In genomic region chrX:75156537-75156945, GRCh38 we compare ENCODE assay signal across 8 cellular contexts. TPM values are rescaled to one million over a fixed set of nuclear protein-coding genes. Genes with fewer than 3 reads are reported as not detected.
DNase-seq lines count a peak whose midpoint lies in the region; ATAC-seq, FAIRE-seq and TF ChIP-seq lines count a peak whose summit lies in the region.

No MANE protein-coding gene starts in this region.

- intact Hi-C loops in PC-9 (cut with micrococcal nuclease; ENCODE audit: unreplicated experiment) = no loop called here

- peak overlapping the region; percentile 57 for H3K27ac ChIP-seq in AG04450 (ENCODE audit: low read depth, low read length)
- H3K27ac ChIP-seq in PC-9 = peak overlapping the region; percentile 52
- peak overlapping the region; percentile 61 for H3K27ac ChIP-seq in duodenal mucosa (ENCODE audit: low read depth, low read length)

- H3K9ac ChIP-seq in duodenal mucosa (ENCODE audit: low read depth in 1 of 2, low read length in 2 of 2) = peak overlapping the region; percentile 74

- H3K36me3 ChIP-seq in PC-9 (ENCODE audit: low read depth) (no peaks in the 10 kb centered on the region), duodenal mucosa (ENCODE audit: control insufficient read depth in 1 of 2, insufficient read depth in 2 of 2, low read length in 2 of 2) (no peaks in the 10 kb centered on the region)

- H3K79me2 ChIP-seq in PC-9 (ENCODE audit: low read depth) = 0 out of 2 replicates have a peak, but pooled peaks cover 2% of the 10 kb centered on the region

- no peak for TF ChIP-seq CTCF in AG04450 (IDR thresholded peaks at IDR 0.05; ENCODE audit: low read depth, low read length)
- no peak for TF ChIP-seq CTCF in PC-9 (conservative IDR thresholded peaks at IDR 0.05)

- FAIRE-seq in HTR-8/SVneo (lab: Jason Lieb, UNC) = no peak

- H3K4me1 ChIP-seq in PC-9 (replicated peaks; ENCODE audit: insufficient read depth) = 0 out of 2 replicates have a peak, but pooled peaks cover 15% of the 10 kb centered on the region
- H3K4me1 ChIP-seq in duodenal mucosa (ENCODE audit: control insufficient read depth in 1 of 2, insufficient read depth in 2 of 2, low read length in 2 of 2) = peaks cover 4 to 13% of the 10 kb centered on the region in 2 donors
- H3K4me1 ChIP-seq in mononuclear cell (ENCODE audit: insufficient read depth, low read length) = peaks cover 3% of the 10 kb centered on the region

- no peak for DNase-seq in AG04450 (ENCODE audit: low read depth, low spot score)
- DNase-seq in PC-9 = no peak
- no peak for DNase-seq in NCI-H226
- no peak for DNase-seq in HTR-8/SVneo (ENCODE audit: insufficient read length, low spot score)

- no peak for TF ChIP-seq POLR2A in GM18505 (IDR thresholded peaks at IDR 0.05; ENCODE audit: borderline replicate concordance, extremely low read depth, insufficient read depth, insufficient read length)

- CTCF ChIA-PET in AG04450 (lab: Charles Lee) = no interaction called here
- CTCF ChIA-PET in PC-9 (lab: Charles Lee) = no interaction called here

- ATAC-seq in GM18505 (IDR thresholded peaks at IDR 0.05; ENCODE audit: unreplicated experiment) (peak; percentile 19), GM21786 (IDR thresholded peaks at IDR 0.05; ENCODE audit: unreplicated experiment) (no peak)

- H3K27me3 ChIP-seq in AG04450 (ENCODE audit: control insufficient read depth, insufficient read depth, low read length) (no peaks in the 10 kb centered on the region), PC-9 (ENCODE audit: insufficient read depth, low read depth) (no peaks in the 10 kb centered on the region), duodenal mucosa (ENCODE audit: control insufficient read depth in 1 of 2, insufficient read depth in 2 of 2, low read length in 2 of 2) (no peaks in the 10 kb centered on the region), mononuclear cell (ENCODE audit: insufficient read depth, low read length) (no peaks in the 10 kb centered on the region)

- H3K9me3 ChIP-seq in AG04450 (ENCODE audit: control insufficient read depth, insufficient read depth, low read length) = no peaks in the 10 kb centered on the region
- no peaks in the 10 kb centered on the region for H3K9me3 ChIP-seq in PC-9 (ENCODE audit: insufficient read depth, low read depth)
- no peaks in the 10 kb centered on the region for H3K9me3 ChIP-seq in duodenal mucosa (ENCODE audit: control insufficient read depth in 1 of 2, low read length in 2 of 2)
- H3K9me3 ChIP-seq in mononuclear cell (ENCODE audit: low read depth, low read length) = no peaks in the 10 kb centered on the region

- H3F3A ChIP-seq in PC-9 (ENCODE audit: insufficient read depth, low read depth) = no peaks in the 10 kb centered on the region

- BruUV-seq in PC-9 (replicated peaks; lab: Mats Ljungman, UMichigan) = no TSS peak

- H4K20me1 ChIP-seq in PC-9 (ENCODE audit: insufficient read depth) = no peaks in the 10 kb centered on the region

- peak overlapping the region; percentile 100 for H2AFZ ChIP-seq in PC-9

- H3K4me2 ChIP-seq in PC-9 = peak overlapping the region; percentile 90

- no peaks in the 10 kb centered on the region for H3K9me2 ChIP-seq in PC-9 (ENCODE audit: insufficient read depth)

- POLR2A ChIA-PET in AG04450 (lab: Yijun Ruan, JAX) = no interaction called here
- POLR2A ChIA-PET in PC-9 (lab: Charles Lee; ENCODE audit: unreplicated experiment) = interaction anchor here (0.6 kb wide), 1 partner anchor 14 kb away, joined by 10 read pairs; no protein-coding TSS in a partner anchor

- H3K4me3 ChIP-seq in AG04450 (ENCODE audit: low read depth, low read length) (peak overlapping the region; percentile 83), PC-9 (peak overlapping the region; percentile 93), duodenal mucosa (ENCODE audit: low read depth in 1 of 2, low read length in 2 of 2) (peak overlapping the region; percentile 70 to 87), mononuclear cell (ENCODE audit: low read length) (peak overlapping the region; percentile 69)

RNA-seq across cellular contexts. Expression of gene ABCB7, which starts 0.5 kb away (rescaled TPM):
- polyA plus RNA-seq in AG04450 (2011; rRNA removed) = 18.7 and 25.3 TPM in 2 replicates
- polyA minus RNA-seq in AG04450 (2011; rRNA and poly(A)+ RNA removed) = 11.7 and 22.2 TPM in 2 replicates
- 25.8 and 28.7 TPM in 2 replicates for total RNA-seq in PC-9 (2021)
- 25.6 TPM for total RNA-seq in mononuclear cell
